Comparison of ENCODE assay signal across 23 cellular contexts in the genomic region with DNA sequence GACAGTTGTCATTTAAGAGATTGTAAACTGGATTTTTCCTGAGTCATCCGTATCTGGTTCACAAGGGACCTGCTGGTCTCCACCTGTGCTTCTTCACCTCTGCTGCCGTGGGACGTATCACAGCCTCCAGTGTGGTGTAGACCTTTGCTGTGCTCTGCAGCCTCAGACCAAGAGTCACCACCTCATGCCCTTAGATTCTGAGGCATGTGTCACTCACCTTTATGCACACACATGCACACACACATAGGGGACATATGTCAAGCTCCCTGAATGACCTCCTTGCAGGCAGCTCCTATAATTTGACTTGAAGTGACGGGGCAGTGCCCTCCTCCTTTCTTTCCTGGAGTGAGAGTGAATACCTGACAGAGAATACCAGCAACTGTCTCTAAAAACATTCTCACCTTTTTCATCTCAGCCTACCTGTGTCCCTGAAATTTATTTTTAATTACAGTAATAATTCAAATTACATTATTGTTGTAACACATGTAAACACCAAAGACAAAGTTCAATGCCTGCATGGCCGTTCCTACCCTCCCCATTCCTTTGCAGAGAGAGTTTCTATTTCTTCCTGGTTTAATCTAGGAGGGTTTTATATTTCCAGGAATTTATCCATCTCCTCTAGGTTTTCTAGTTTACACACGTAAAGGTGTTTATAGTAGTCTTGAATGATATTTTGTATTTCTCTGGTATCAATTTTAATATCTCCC. TPM values are rescaled to one million over a fixed set of nuclear protein-coding genes. Genes with fewer than 3 reads are reported as not detected.
DNase-seq lines count a peak whose midpoint lies in the region; ATAC-seq, FAIRE-seq and TF ChIP-seq lines count a peak whose summit lies in the region.
"Had no signal": no experiment of that assay in that cellular context is flagged by ENCODE, and none has a peak within 500 bp of the region (broad histone marks: within the 10 kb centered on the region; RNA-seq: fewer than 3 reads in every experiment).

No MANE protein-coding gene starts in this region.

- no peaks in the 10 kb centered on the region for H3K27me3 ChIP-seq in Loucy (ENCODE audit: insufficient read depth, low read length, poor library complexity, severe bottlenecking)
- H3K27me3 ChIP-seq in hepatocyte: no peaks in the 10 kb centered on the region
- H3K27me3 ChIP-seq in small intestine (ENCODE audit: control insufficient read depth in 2 of 2, insufficient read depth in 2 of 2, low read length in 2 of 2): no peaks in the 10 kb centered on the region
- H3K27me3 ChIP-seq: BE2C had no signal

- H3K4me2 ChIP-seq in Loucy (ENCODE audit: low read depth, low read length, poor library complexity, severe bottlenecking): no peak overlapping the region
- peak overlapping the region; percentile 66 for H3K4me2 ChIP-seq in hepatocyte
- H3K4me2 ChIP-seq: GM23338 had no signal

- no peaks in the 10 kb centered on the region for H3F3A ChIP-seq in Loucy (ENCODE audit: low read depth)

- FAIRE-seq in small intestine (lab: Jason Lieb, UNC): no peak
- FAIRE-seq: G401.6, GM12891, GM18507, H54 had no signal

- no peak overlapping the region for H3K9ac ChIP-seq in Loucy (ENCODE audit: low read depth, low read length, poor library complexity, severe bottlenecking)

- H3K9me2 ChIP-seq in Loucy (replicated peaks; ENCODE audit: low read depth, low read length) (no peaks in the 10 kb centered on the region), hepatocyte (replicated peaks; ENCODE audit: insufficient read depth) (no peaks in the 10 kb centered on the region)

- H3K79me2 ChIP-seq in Loucy (ENCODE audit: insufficient read depth, low read length) (no peaks in the 10 kb centered on the region), hepatocyte (peaks cover 17% of the 10 kb centered on the region)

- TF ChIP-seq CTCF in Loucy (conservative IDR thresholded peaks at IDR 0.05; ENCODE audit: low read length) (no peak), hepatocyte (IDR thresholded peaks at IDR 0.05; ENCODE audit: poor library complexity) (no peak), mucosa of descending colon (IDR thresholded peaks at IDR 0.05) (no peak), GM13977 (IDR thresholded peaks at IDR 0.05; ENCODE audit: extremely low read depth, insufficient read depth, missing control alignments) (no peak)

- no peak overlapping the region for H3K27ac ChIP-seq in hepatocyte
- H3K27ac ChIP-seq in small intestine (ENCODE audit: low read depth in 1 of 2, low read length in 1 of 2): no peak overlapping the region
- H3K27ac ChIP-seq: HL-60 had no signal

- H2AFZ ChIP-seq in Loucy (ENCODE audit: low read length) (peak overlapping the region; percentile 45; the same call in 1 of the 2 replicates), hepatocyte (no peak overlapping the region)
- H2AFZ ChIP-seq: GM23338 had no signal

- intact Hi-C loops in mucosa of descending colon (cut with DNase I, micrococcal nuclease): no loop called here

- H4K20me1 ChIP-seq in Loucy (ENCODE audit: insufficient read depth, low read length, poor library complexity, severe bottlenecking) (no peaks in the 10 kb centered on the region), hepatocyte (ENCODE audit: insufficient read depth, poor library complexity, severe bottlenecking) (no peaks in the 10 kb centered on the region)

- in situ Hi-C loops in GM13977 (cut with MboI; ENCODE audit: low pct_unique_long_range_greater_than_20kb, low sequenced_read_pairs, unreplicated experiment): no loop called here

- DNase-seq in hepatocyte (ENCODE audit: low spot score) (no peak), mucosa of descending colon (no peak), small intestine (peak; percentile 24), iPS-NIHi11 (ENCODE audit: low spot score) (no peak), GM13977 (ENCODE audit: low spot score) (no peak), NCI-H748 (lab: John Stamatoyannopoulos, UW; ENCODE audit: unreplicated experiment) (no peak)
- DNase-seq: BE2C; C1 segment of cervical spinal cord; CD4-positive, CD25-positive, alpha-beta regulatory T cell; CD8-positive, alpha-beta memory T cell; COR-L47; DMS 273 treated with DMSO at 0.1 percent for 48 hours; HCEC 1CT; IMR-90 had no signal

- H3K4me1 ChIP-seq in Loucy (ENCODE audit: insufficient read depth, low read length, poor library complexity, severe bottlenecking) (peaks cover 5% of the 10 kb centered on the region), hepatocyte (ENCODE audit: insufficient read depth) (peaks cover 17% of the 10 kb centered on the region), mucosa of descending colon (ENCODE audit: low read depth) (peaks cover 12% of the 10 kb centered on the region), small intestine (ENCODE audit: control insufficient read depth in 2 of 2, insufficient read depth in 1 of 2, low read depth in 1 of 2, low read length in 1 of 2) (peaks cover 0 to 4% of the 10 kb centered on the region in 2 donors)
- H3K4me1 ChIP-seq: BE2C had no signal

- peak; percentile 42 for ATAC-seq in mucosa of descending colon
- ATAC-seq: GM23338 had no signal

- H3K9me3 ChIP-seq in Loucy (ENCODE audit: insufficient read depth, low read depth, low read length): no peaks in the 10 kb centered on the region
- H3K9me3 ChIP-seq in hepatocyte (ENCODE audit: low read depth): no peaks in the 10 kb centered on the region
- no peaks in the 10 kb centered on the region for H3K9me3 ChIP-seq in mucosa of descending colon
- H3K9me3 ChIP-seq in small intestine (ENCODE audit: control insufficient read depth, low read depth): no peaks in the 10 kb centered on the region
- H3K9me3 ChIP-seq: BE2C had no signal

- 80% methylated on average over 6 of the region's 6 CpGs for WGBS in hepatocyte (ENCODE audit: low lambda C conversion rate, missing lambda C conversion rate)
- WGBS in small intestine, 3 donors: 35 to 62% (median 61%) methylated on average over 6 of the region's 6 CpGs

- H3K36me3 ChIP-seq in Loucy (ENCODE audit: insufficient read depth, low read length): no peaks in the 10 kb centered on the region
- H3K36me3 ChIP-seq in hepatocyte (replicated peaks; ENCODE audit: insufficient read depth, low read depth): no peaks in the 10 kb centered on the region
- no peaks in the 10 kb centered on the region for H3K36me3 ChIP-seq in mucosa of descending colon (ENCODE audit: low read depth)
- H3K36me3 ChIP-seq in small intestine (ENCODE audit: control insufficient read depth in 2 of 2, insufficient read depth in 2 of 2, low read length in 2 of 2): peaks cover 0 to under 1% of the 10 kb centered on the region in 2 donors
- H3K36me3 ChIP-seq: BE2C had no signal

- no peak overlapping the region for H3K4me3 ChIP-seq in Loucy (ENCODE audit: low read length, poor library complexity, severe bottlenecking)
- no peak overlapping the region for H3K4me3 ChIP-seq in hepatocyte
- no peak overlapping the region for H3K4me3 ChIP-seq in mucosa of descending colon
- H3K4me3 ChIP-seq in small intestine (ENCODE audit: low read depth in 1 of 2, low read length in 2 of 2): peak overlapping the region in 1 of 2 donors; percentile 50
- H3K4me3 ChIP-seq: GM23338 had no signal

RNA-seq across cellular contexts. Expression of a gene that starts 3.5 kb away (rescaled TPM):
- total RNA-seq in hepatocyte: 8.9 and 9.6 TPM in 2 replicates
- 5.2 and 6.3 TPM in 2 replicates for polyA plus RNA-seq in hepatocyte
- total RNA-seq in mucosa of descending colon: 100 to 1,000 TPM in 1 of 3 donors, 10 to 100 TPM in 2; 30.2 to 107 (median 40.1) TPM
- polyA plus RNA-seq in small intestine: 10 to 100 TPM in 2 of 3 donors, 1 to 10 TPM in 1; 3.1 to 21.2 (median 18.6) TPM
- total RNA-seq: A172; CD4-positive, CD25-positive, alpha-beta regulatory T cell; CD8-positive, alpha-beta memory T cell; GM23338; HT1080; IMR-90 had no signal
- polyA plus RNA-seq: CD4-positive, CD25-positive, alpha-beta regulatory T cell; CD8-positive, alpha-beta memory T cell; GM23338; IMR-90 had no signal
